ENCODE assay signal across 1 cellular context in genomic region chr1:32198237-32199042, GRCh38.
TF ChIP-seq lines count a peak whose summit lies in the region.

No MANE protein-coding gene starts in this region.

TF ChIP-seq in endothelial cell of umbilical vein, 7 proteins besides CTCF, POLR2A, EP300 and RAD21:
- TF ChIP-seq EZH2 (IDR thresholded peaks at IDR 0.05; ENCODE audit: borderline replicate concordance, low read depth, low read length, severe bottlenecking), result no peak
- peak; percentile 32 for TF ChIP-seq POLR2AphosphoS5 (IDR thresholded peaks at IDR 0.05; ENCODE audit: insufficient read depth, low read depth, low read length)
